ENCODE assay signal across 23 cellular contexts in genomic region chr3:193490989-193491388, GRCh38.
"Had no signal": no experiment of that assay in that cellular context is flagged by ENCODE, and none has a peak within 500 bp of the region (broad histone marks: within the 10 kb centered on the region; RNA-seq: fewer than 3 reads in every experiment).

No MANE protein-coding gene starts in this region.

- H3K27ac ChIP-seq: ascending aorta, KMS-11 had no signal

- H3K9ac ChIP-seq: KMS-11 had no signal

- H3K27me3 ChIP-seq: ascending aorta, Peyer's patch had no signal

- H3K4me2 ChIP-seq: KMS-11 had no signal

- DNase-seq: activated CD4-positive, alpha-beta memory T cell treated with anti-CD3 and anti-CD28 coated beads for 36 hours; activated CD4-positive, alpha-beta T cell treated with anti-CD3 and anti-CD28 coated beads, Interleukin-2, amount 10 ng/mL, durations not matched to agents 24 days and 14 days; activated CD4-positive, CD25-positive, alpha-beta regulatory T cell treated with anti-CD3 and anti-CD28 coated beads, Interleukin-2, amount 50 U/mL, for 72 hours; activated CD8-positive, alpha-beta memory T cell treated with anti-CD3 and anti-CD28 coated beads for 24 hours; activated effector memory CD4-positive, alpha-beta T cell treated with anti-CD3 and anti-CD28 coated beads, Interleukin-2, amount 50 U/mL, for 16 hours; activated naive CD4-positive, alpha-beta T cell treated with Interleukin-2 at 50 U/mL for 16 hours; activated naive CD8-positive, alpha-beta T cell treated with anti-CD3 and anti-CD28 coated beads, Interleukin-2, amount 50 U/mL, for 24 hours; activated T-cell treated with anti-CD3 and anti-CD28 coated beads, Interleukin-2, amount 50 U/mL, for 4 hours; amniotic stem cell; MG63; MV-4-11; NCI-H1092 treated with DMSO at 0.1 percent for 48 hours; NCI-H1436 treated with DMSO at 0.1 percent for 48 hours; NCI-H187; NCI-H2081; NCI-H510A treated with DMSO at 0.1 percent for 48 hours; NCI-H69; Peyer's patch; SHP77 had no signal

- ATAC-seq: activated naive CD4-positive, alpha-beta T cell treated with anti-CD3 and anti-CD28 coated beads, Interleukin-2, amount 50 U/mL, for 72 hours; activated naive CD8-positive, alpha-beta T cell treated with anti-CD3 and anti-CD28 coated beads, Interleukin-2, amount 50 U/mL, for 24 hours; activated T-cell treated with anti-CD3 and anti-CD28 coated beads, Interleukin-2, amount 50 U/mL, for 4 hours; WTC11 had no signal

- H3K4me1 ChIP-seq: ascending aorta, Peyer's patch had no signal

- H3K4me3 ChIP-seq: ascending aorta, MG63, Peyer's patch had no signal

- H3K9me3 ChIP-seq: ascending aorta, MG63, Peyer's patch had no signal

- H3K36me3 ChIP-seq: ascending aorta, MG63, Peyer's patch had no signal
